Comparison of ENCODE assay signal across 10 cellular contexts in the genomic region with DNA sequence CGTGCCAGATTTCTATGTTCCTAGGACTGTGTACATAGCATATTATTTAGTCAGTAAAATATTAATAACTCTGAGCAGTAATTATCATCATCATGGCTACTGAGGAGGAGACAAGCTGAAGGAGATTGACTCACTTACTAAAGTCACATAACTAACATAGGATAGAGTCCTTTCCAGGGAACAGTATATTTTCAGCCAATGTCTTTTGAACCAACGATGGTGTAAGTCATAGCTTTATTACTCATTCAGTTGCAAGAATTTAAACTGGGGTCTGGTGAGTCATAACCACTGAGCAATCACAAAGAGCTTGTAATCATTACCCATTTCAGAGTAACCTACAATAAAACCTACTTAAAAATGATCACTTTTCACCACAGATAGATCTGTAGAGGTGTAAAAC.
DNase-seq lines count a peak whose midpoint lies in the region; ATAC-seq and TF ChIP-seq lines count a peak whose summit lies in the region.
"Had no signal": no experiment of that assay in that cellular context is flagged by ENCODE, and none has a peak within 500 bp of the region (broad histone marks: within the 10 kb centered on the region; RNA-seq: fewer than 3 reads in every experiment).

No MANE protein-coding gene starts in this region.

- DNase-seq in BJ (ENCODE audit: low read depth) (peak; percentile 11), NOMO-1 treated with DMSO at 0.1 percent for 48 hours (lab: John Stamatoyannopoulos, UW; ENCODE audit: unreplicated experiment) (peak; percentile 74), foreskin keratinocyte (peak; percentile 95 to 97), GM23338 (ENCODE audit: low spot score) (no peak), amniotic stem cell (lab: John Stamatoyannopoulos, UW) (no peak), prostate gland (ENCODE audit: low spot score) (no peak)
- no peak for DNase-seq in activated naive CD8-positive, alpha-beta T cell treated with anti-CD3 and anti-CD28 coated beads for 36 hours
- DNase-seq: substantia nigra had no signal

- H3K4me2 ChIP-seq in GM23338: no peak overlapping the region

- no peak overlapping the region for H2AFZ ChIP-seq in GM23338

- H4K20me1 ChIP-seq in GM23338 (replicated peaks; ENCODE audit: insufficient read depth): no peaks in the 10 kb centered on the region; the same call in 1 of the 2 replicates

- H3K4me1 ChIP-seq in foreskin keratinocyte (peaks cover 17% of the 10 kb centered on the region), GM23338 (ENCODE audit: insufficient read depth) (no peaks in the 10 kb centered on the region), prostate gland (replicated peaks) (no peaks in the 10 kb centered on the region)

- H3K36me3 ChIP-seq in BJ (ENCODE audit: control insufficient read depth, insufficient read depth, low read length) (no peaks in the 10 kb centered on the region), GM23338 (ENCODE audit: insufficient read depth) (no peaks in the 10 kb centered on the region), prostate gland (no peaks in the 10 kb centered on the region)

- peak overlapping the region; percentile 20 for H3K27ac ChIP-seq in foreskin keratinocyte
- no peak overlapping the region for H3K27ac ChIP-seq in GM23338 (ENCODE audit: low read depth)
- no peak overlapping the region for H3K27ac ChIP-seq in prostate gland

- CTCF ChIA-PET in BJ (lab: Yijun Ruan, JAX): no interaction called here

- H3K27me3 ChIP-seq in BJ (ENCODE audit: control insufficient read depth, insufficient read depth, low read length): no peaks in the 10 kb centered on the region
- no peaks in the 10 kb centered on the region for H3K27me3 ChIP-seq in foreskin keratinocyte
- H3K27me3 ChIP-seq in GM23338 (ENCODE audit: insufficient read depth): no peaks in the 10 kb centered on the region
- no peaks in the 10 kb centered on the region for H3K27me3 ChIP-seq in prostate gland (replicated peaks; ENCODE audit: insufficient read depth)

- H3K27me3 Mint-ChIP-seq in GM23338 (ENCODE audit: insufficient read depth, low read depth, poor library complexity): peaks cover 4% of the 10 kb centered on the region
- no peaks in the 10 kb centered on the region for H3K27me3 Mint-ChIP-seq in activated naive CD8-positive, alpha-beta T cell treated with anti-CD3 and anti-CD28 coated beads for 36 hours

- no peaks in the 10 kb centered on the region for H3F3A ChIP-seq in GM23338 (replicated peaks; ENCODE audit: low read depth)

- no peaks in the 10 kb centered on the region for H3K36me3 Mint-ChIP-seq in GM23338 (ENCODE audit: low read depth)
- no peaks in the 10 kb centered on the region for H3K36me3 Mint-ChIP-seq in activated naive CD8-positive, alpha-beta T cell treated with anti-CD3 and anti-CD28 coated beads for 36 hours

- intact Hi-C loops in prostate gland (cut with DNase I): no loop called here

- peak; percentile 55 for ATAC-seq in HG02678 (IDR thresholded peaks at IDR 0.05; ENCODE audit: unreplicated experiment)
- ATAC-seq in foreskin keratinocyte: peak; percentile 97
- no peak for ATAC-seq in GM23338
- ATAC-seq: HepG2 had no signal

- no peak overlapping the region for H3K4me3 Mint-ChIP-seq in GM23338
- H3K4me3 Mint-ChIP-seq in activated naive CD8-positive, alpha-beta T cell treated with anti-CD3 and anti-CD28 coated beads for 36 hours: no peak overlapping the region

- no peaks in the 10 kb centered on the region for H3K4me1 Mint-ChIP-seq in GM23338
- no peaks in the 10 kb centered on the region for H3K4me1 Mint-ChIP-seq in activated naive CD8-positive, alpha-beta T cell treated with anti-CD3 and anti-CD28 coated beads for 36 hours

- no peaks in the 10 kb centered on the region for H3K9me3 Mint-ChIP-seq in GM23338
- no peaks in the 10 kb centered on the region for H3K9me3 Mint-ChIP-seq in activated naive CD8-positive, alpha-beta T cell treated with anti-CD3 and anti-CD28 coated beads for 36 hours

- TF ChIP-seq CTCF in BJ (IDR thresholded peaks at IDR 0.05; ENCODE audit: insufficient read depth, low read depth, low read length): no peak
- TF ChIP-seq CTCF in foreskin keratinocyte (conservative IDR thresholded peaks at IDR 0.05): no peak
- no peak for TF ChIP-seq CTCF in GM23338 (conservative IDR thresholded peaks at IDR 0.05; ENCODE audit: low read depth in 2 of 2)
- TF ChIP-seq CTCF in prostate gland (IDR thresholded peaks at IDR 0.05): no peak

- H3K9me2 ChIP-seq in GM23338 (ENCODE audit: insufficient read depth): no peaks in the 10 kb centered on the region

- H3K79me2 ChIP-seq in GM23338 (replicated peaks; ENCODE audit: insufficient read depth): no peaks in the 10 kb centered on the region

- H3K27ac Mint-ChIP-seq in GM23338: no peak overlapping the region
- H3K27ac Mint-ChIP-seq in activated naive CD8-positive, alpha-beta T cell treated with anti-CD3 and anti-CD28 coated beads for 36 hours: no peak overlapping the region

- no peak for TF ChIP-seq POLR2A in prostate gland (IDR thresholded peaks at IDR 0.05)

- WGBS in prostate gland: 62% methylated on average over 2 of the region's 2 CpGs

- H3K9me3 ChIP-seq in prostate gland: no peaks in the 10 kb centered on the region

- H3K4me3 ChIP-seq in BJ (ENCODE audit: low read depth, low read length) (no peak overlapping the region), GM23338 (no peak overlapping the region), prostate gland (no peak overlapping the region)

- POLR2A ChIA-PET in BJ (lab: Charles Lee): no interaction called here

TF ChIP-seq in GM23338, 12 proteins besides CTCF, POLR2A, EP300 and RAD21 (continues in another document):
- TF ChIP-seq POLR2AphosphoS5 (IDR thresholded peaks at IDR 0.05; ENCODE audit: low read depth) (no peak), STAT1 (IDR thresholded peaks at IDR 0.05; ENCODE audit: unreplicated experiment) (no peak), ZNF331 (CRISPR knock-in tag; IDR thresholded peaks at IDR 0.05; ENCODE audit: low read depth) (no peak)
- TF ChIP-seq, protein P1, sequence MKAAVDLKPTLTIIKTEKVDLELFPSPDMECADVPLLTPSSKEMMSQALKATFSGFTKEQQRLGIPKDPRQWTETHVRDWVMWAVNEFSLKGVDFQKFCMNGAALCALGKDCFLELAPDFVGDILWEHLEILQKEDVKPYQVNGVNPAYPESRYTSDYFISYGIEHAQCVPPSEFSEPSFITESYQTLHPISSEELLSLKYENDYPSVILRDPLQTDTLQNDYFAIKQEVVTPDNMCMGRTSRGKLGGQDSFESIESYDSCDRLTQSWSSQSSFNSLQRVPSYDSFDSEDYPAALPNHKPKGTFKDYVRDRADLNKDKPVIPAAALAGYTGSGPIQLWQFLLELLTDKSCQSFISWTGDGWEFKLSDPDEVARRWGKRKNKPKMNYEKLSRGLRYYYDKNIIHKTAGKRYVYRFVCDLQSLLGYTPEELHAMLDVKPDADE (IDR thresholded peaks at IDR 0.05): no peak
- TF ChIP-seq, protein P2, sequence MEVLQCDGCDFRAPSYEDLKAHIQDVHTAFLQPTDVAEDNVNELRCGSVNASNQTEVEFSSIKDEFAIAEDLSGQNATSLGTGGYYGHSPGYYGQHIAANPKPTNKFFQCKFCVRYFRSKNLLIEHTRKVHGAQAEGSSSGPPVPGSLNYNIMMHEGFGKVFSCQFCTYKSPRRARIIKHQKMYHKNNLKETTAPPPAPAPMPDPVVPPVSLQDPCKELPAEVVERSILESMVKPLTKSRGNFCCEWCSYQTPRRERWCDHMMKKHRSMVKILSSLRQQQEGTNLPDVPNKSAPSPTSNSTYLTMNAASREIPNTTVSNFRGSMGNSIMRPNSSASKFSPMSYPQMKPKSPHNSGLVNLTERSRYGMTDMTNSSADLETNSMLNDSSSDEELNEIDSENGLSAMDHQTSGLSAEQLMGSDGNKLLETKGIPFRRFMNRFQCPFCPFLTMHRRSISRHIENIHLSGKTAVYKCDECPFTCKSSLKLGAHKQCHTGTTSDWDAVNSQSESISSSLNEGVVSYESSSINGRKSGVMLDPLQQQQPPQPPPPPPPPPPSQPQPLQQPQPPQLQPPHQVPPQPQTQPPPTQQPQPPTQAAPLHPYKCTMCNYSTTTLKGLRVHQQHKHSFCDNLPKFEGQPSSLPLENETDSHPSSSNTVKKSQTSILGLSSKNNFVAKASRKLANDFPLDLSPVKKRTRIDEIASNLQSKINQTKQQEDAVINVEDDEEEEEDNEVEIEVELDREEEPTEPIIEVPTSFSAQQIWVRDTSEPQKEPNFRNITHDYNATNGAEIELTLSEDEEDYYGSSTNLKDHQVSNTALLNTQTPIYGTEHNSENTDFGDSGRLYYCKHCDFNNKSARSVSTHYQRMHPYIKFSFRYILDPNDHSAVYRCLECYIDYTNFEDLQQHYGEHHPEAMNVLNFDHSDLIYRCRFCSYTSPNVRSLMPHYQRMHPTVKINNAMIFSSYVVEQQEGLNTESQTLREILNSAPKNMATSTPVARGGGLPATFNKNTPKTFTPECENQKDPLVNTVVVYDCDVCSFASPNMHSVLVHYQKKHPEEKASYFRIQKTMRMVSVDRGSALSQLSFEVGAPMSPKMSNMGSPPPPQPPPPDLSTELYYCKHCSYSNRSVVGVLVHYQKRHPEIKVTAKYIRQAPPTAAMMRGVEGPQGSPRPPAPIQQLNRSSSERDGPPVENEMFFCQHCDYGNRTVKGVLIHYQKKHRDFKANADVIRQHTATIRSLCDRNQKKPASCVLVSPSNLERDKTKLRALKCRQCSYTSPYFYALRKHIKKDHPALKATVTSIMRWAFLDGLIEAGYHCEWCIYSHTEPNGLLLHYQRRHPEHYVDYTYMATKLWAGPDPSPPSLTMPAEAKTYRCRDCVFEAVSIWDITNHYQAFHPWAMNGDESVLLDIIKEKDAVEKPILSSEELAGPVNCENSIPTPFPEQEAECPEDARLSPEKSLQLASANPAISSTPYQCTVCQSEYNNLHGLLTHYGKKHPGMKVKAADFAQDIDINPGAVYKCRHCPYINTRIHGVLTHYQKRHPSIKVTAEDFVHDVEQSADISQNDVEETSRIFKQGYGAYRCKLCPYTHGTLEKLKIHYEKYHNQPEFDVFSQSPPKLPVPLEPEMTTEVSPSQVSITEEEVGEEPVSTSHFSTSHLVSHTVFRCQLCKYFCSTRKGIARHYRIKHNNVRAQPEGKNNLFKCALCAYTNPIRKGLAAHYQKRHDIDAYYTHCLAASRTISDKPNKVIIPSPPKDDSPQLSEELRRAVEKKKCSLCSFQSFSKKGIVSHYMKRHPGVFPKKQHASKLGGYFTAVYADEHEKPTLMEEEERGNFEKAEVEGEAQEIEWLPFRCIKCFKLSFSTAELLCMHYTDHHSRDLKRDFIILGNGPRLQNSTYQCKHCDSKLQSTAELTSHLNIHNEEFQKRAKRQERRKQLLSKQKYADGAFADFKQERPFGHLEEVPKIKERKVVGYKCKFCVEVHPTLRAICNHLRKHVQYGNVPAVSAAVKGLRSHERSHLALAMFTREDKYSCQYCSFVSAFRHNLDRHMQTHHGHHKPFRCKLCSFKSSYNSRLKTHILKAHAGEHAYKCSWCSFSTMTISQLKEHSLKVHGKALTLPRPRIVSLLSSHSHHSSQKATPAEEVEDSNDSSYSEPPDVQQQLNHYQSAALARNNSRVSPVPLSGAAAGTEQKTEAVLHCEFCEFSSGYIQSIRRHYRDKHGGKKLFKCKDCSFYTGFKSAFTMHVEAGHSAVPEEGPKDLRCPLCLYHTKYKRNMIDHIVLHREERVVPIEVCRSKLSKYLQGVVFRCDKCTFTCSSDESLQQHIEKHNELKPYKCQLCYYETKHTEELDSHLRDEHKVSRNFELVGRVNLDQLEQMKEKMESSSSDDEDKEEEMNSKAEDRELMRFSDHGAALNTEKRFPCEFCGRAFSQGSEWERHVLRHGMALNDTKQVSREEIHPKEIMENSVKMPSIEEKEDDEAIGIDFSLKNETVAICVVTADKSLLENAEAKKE (CRISPR knock-in tag; IDR thresholded peaks at IDR 0.05): no peak

Comparison
In these comparisons a context has a peak if more than half of its experiments do, and no peak if none do; other contexts are left out.
1. DNase-seq: peak in BJ (single experiment), NOMO-1 treated with DMSO at 0.1 percent for 48 hours (single experiment) and foreskin keratinocyte (2 of 2); none in GM23338 (single experiment), amniotic stem cell (single experiment), activated naive CD8-positive, alpha-beta T cell treated with anti-CD3 and anti-CD28 coated beads for 36 hours (single experiment) and prostate gland (single experiment).